Comparison of ENCODE assay signal across 22 cellular contexts in the genomic region with DNA sequence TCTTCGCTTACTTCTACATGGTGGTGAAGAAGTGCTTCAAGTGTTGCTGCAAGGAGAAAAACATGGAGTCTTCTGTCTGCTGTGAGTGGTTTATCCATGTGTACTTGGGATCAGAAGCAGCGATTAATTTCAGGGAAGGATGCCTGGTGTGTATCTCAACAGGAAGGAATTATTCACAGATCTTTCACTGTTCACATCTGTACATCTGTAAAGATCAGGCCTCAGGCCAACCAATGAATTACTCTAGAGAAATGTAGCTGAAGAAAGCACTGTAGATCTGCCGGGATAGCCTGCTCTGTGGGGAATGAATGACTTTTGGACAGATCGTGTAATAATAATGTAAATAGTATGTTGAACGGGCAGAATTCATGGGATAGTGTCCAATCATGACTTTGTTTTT. TPM values are rescaled to one million over a fixed set of nuclear protein-coding genes. Genes with fewer than 3 reads are reported as not detected.
DNase-seq lines count a peak whose midpoint lies in the region; ATAC-seq and TF ChIP-seq lines count a peak whose summit lies in the region.
"Had no signal": no experiment of that assay in that cellular context is flagged by ENCODE, and none has a peak within 500 bp of the region (broad histone marks: within the 10 kb centered on the region; RNA-seq: fewer than 3 reads in every experiment).

No MANE protein-coding gene starts in this region.

- peaks cover 24 to 90% (median 50%) of the 10 kb centered on the region in 4 donors for H3K4me1 Mint-ChIP-seq in naive thymus-derived CD8-positive, alpha-beta T cell
- H3K4me1 Mint-ChIP-seq: CD14-positive monocyte had no signal

- no peaks in the 10 kb centered on the region for H3K9me3 Mint-ChIP-seq in naive thymus-derived CD8-positive, alpha-beta T cell
- H3K9me3 Mint-ChIP-seq: HFFc6 had no signal

- peaks cover 14 to 27% (median 19%) of the 10 kb centered on the region in 10 experiments for H3K4me1 ChIP-seq in BLaER1 treated with 17β-estradiol and CSF1 and Interleukin-3, amounts not matched to agents 10 nM and 100 nM
- H3K4me1 ChIP-seq in stomach, result no peaks in the 10 kb centered on the region
- H3K4me1 ChIP-seq: A549 had no signal

- H3K36me3 ChIP-seq in BLaER1 treated with 17β-estradiol and CSF1 and Interleukin-3, amounts not matched to agents 10 nM and 100 nM, result no peaks in the 10 kb centered on the region
- 0 out of 2 replicates have a peak, but pooled peaks cover 4% of the 10 kb centered on the region for H3K36me3 ChIP-seq in SK-N-MC (ENCODE audit: insufficient read depth, low read length)
- H3K36me3 ChIP-seq in stomach, result no peaks in the 10 kb centered on the region

- H4K20me1 ChIP-seq in BLaER1 treated with 17β-estradiol and CSF1 and Interleukin-3, amounts not matched to agents 10 nM and 100 nM, result no peaks in the 10 kb centered on the region

- CTCF ChIA-PET in AG04450 (lab: Charles Lee), result no interaction called here

- TF ChIP-seq CTCF in AG04450 (IDR thresholded peaks at IDR 0.05; ENCODE audit: low read depth, low read length), result no peak
- no peak for TF ChIP-seq CTCF in fibroblast of mammary gland (conservative IDR thresholded peaks at IDR 0.05; ENCODE audit: control insufficient read depth, insufficient read depth, low read depth, low read length)
- no peak for TF ChIP-seq CTCF in stomach (IDR thresholded peaks at IDR 0.05)

- 69 to 89% (median 80%) methylated on average over 5 of the region's 5 CpGs for WGBS in stomach, 5 donors

- peak; percentile 20 for DNase-seq in AG04450 (ENCODE audit: low read depth, low spot score)
- peak; percentile 35 for DNase-seq in SK-N-MC (ENCODE audit: low read depth, low spot score)
- peak; percentile 86 for DNase-seq in fibroblast of mammary gland (ENCODE audit: low read depth)
- no peak for DNase-seq in stomach
- no peak for DNase-seq in naive thymus-derived CD8-positive, alpha-beta T cell
- DNase-seq in activated effector memory CD4-positive, alpha-beta T cell treated with Interleukin-2 at 50 U/mL for 16 hours, result no peak
- DNase-seq: DMS79 treated with DMSO at 0.1 percent for 48 hours, GOT3, HFFc6, KBM-7, NCI-H1105, NCI-H1694 treated with DMSO at 0.1 percent for 48 hours, NCI-H2107, NCI-H510A, NCI-H748 treated with DMSO at 0.1 percent for 48 hours, OCI-M1, SHP77 had no signal

- peak overlapping the region in 4 of 10 donors; percentile 6 to 66 (median 36) for H3K27ac Mint-ChIP-seq in naive thymus-derived CD8-positive, alpha-beta T cell
- H3K27ac Mint-ChIP-seq: CD14-positive monocyte, HFFc6 had no signal

- H3K36me3 Mint-ChIP-seq in naive thymus-derived CD8-positive, alpha-beta T cell, result no peaks in the 10 kb centered on the region
- H3K36me3 Mint-ChIP-seq: CD14-positive monocyte had no signal

- TF ChIP-seq EP300 in stomach (IDR thresholded peaks at IDR 0.05), result no peak

- POLR2A ChIA-PET in AG04450 (lab: Yijun Ruan, JAX), result no interaction called here
- POLR2A ChIA-PET in naive thymus-derived CD8-positive, alpha-beta T cell (lab: Charles Lee), result no interaction called here

- no peaks in the 10 kb centered on the region for H3K27me3 Mint-ChIP-seq in naive thymus-derived CD8-positive, alpha-beta T cell

- H3K27ac ChIP-seq in AG04450 (ENCODE audit: low read depth, low read length) (no peak overlapping the region), SK-N-MC (peak overlapping the region; percentile 63), stomach (no peak overlapping the region)
- H3K27ac ChIP-seq in BLaER1 treated with 17β-estradiol and CSF1 and Interleukin-3, amounts not matched to agents 10 nM and 100 nM, result no peak overlapping the region
- H3K27ac ChIP-seq: A549 had no signal

- H3K4me3 ChIP-seq in AG04450 (ENCODE audit: low read depth, low read length), result no peak overlapping the region
- no peak overlapping the region for H3K4me3 ChIP-seq in BLaER1 treated with 17β-estradiol and CSF1 and Interleukin-3, amounts not matched to agents 10 nM and 100 nM
- H3K4me3 ChIP-seq in SK-N-MC, result no peak overlapping the region
- H3K4me3 ChIP-seq in fibroblast of mammary gland (ENCODE audit: control insufficient read depth, low read depth, low read length), result no peak overlapping the region
- H3K4me3 ChIP-seq in stomach, result no peak overlapping the region
- H3K4me3 ChIP-seq: A549 had no signal

- no peak for TF ChIP-seq POLR2A in stomach (IDR thresholded peaks at IDR 0.05)

- ATAC-seq in naive thymus-derived CD8-positive, alpha-beta T cell, result no peak
- ATAC-seq: A549 had no signal

- H3K27me3 ChIP-seq in AG04450 (ENCODE audit: control insufficient read depth, insufficient read depth, low read length) (no peaks in the 10 kb centered on the region), stomach (peaks cover 0 to 13% (median 0%) of the 10 kb centered on the region in 3 donors)
- no peaks in the 10 kb centered on the region for H3K27me3 ChIP-seq in BLaER1 treated with 17β-estradiol and CSF1 and Interleukin-3, amounts not matched to agents 10 nM and 100 nM

- H3K4me2 ChIP-seq in BLaER1 treated with 17β-estradiol and CSF1 and Interleukin-3, amounts not matched to agents 10 nM and 100 nM, result peak overlapping the region; percentile 1 to 62 (median 41); a peak in 15 of 22 replicates
- H3K4me2 ChIP-seq: A549 had no signal

- intact Hi-C loops in stomach (cut with DNase I; ENCODE audit: low total_unique reads), result no loop called here

- peak overlapping the region in 1 of 10 donors; percentile 43 for H3K4me3 Mint-ChIP-seq in naive thymus-derived CD8-positive, alpha-beta T cell
- H3K4me3 Mint-ChIP-seq: CD14-positive monocyte, HFFc6 had no signal

- no peaks in the 10 kb centered on the region for H3K9me3 ChIP-seq in AG04450 (ENCODE audit: control insufficient read depth, insufficient read depth, low read length)
- peaks cover 0 to 14% (median 9%) of the 10 kb centered on the region in 11 experiments; a peak in 8 of 22 replicates for H3K9me3 ChIP-seq in BLaER1 treated with 17β-estradiol and CSF1 and Interleukin-3, amounts not matched to agents 10 nM and 100 nM (replicated peaks in 1 of 11)
- H3K9me3 ChIP-seq in SK-N-MC (ENCODE audit: low read depth, low read length), result no peaks in the 10 kb centered on the region
- no peaks in the 10 kb centered on the region for H3K9me3 ChIP-seq in stomach
- H3K9me3 ChIP-seq: A549 had no signal

- H3K9ac ChIP-seq in BLaER1 treated with 17β-estradiol and CSF1 and Interleukin-3, amounts not matched to agents 10 nM and 100 nM, result no peak overlapping the region
- no peak overlapping the region for H3K9ac ChIP-seq in SK-N-MC (ENCODE audit: insufficient read length)

RNA-seq across cellular contexts. Expression of gene SPP2, which starts 54.1 kb away (rescaled TPM):
- not detected in 2 replicates for polyA plus RNA-seq in AG04450 (2011; rRNA removed)
- polyA minus RNA-seq in AG04450 (2011; rRNA and poly(A)+ RNA removed), result not detected in 2 replicates
- under 1 TPM in 1 of 5 donors, not detected in 4; 0.73 TPM for total RNA-seq in stomach
- polyA plus RNA-seq in stomach, result not detected
- total RNA-seq in naive thymus-derived CD8-positive, alpha-beta T cell, result not detected
- not detected for polyA plus RNA-seq in naive thymus-derived CD8-positive, alpha-beta T cell
- total RNA-seq: G401, HFFc6, RPMI7951 had no signal
- polyA plus RNA-seq: A549, CD14-positive monocyte had no signal

Comparison
In these comparisons a context has a peak if more than half of its experiments do, and no peak if none do; other contexts are left out.
1. DNase-seq: peak in AG04450 (single experiment), SK-N-MC (single experiment) and fibroblast of mammary gland (single experiment); none in stomach (single experiment), naive thymus-derived CD8-positive, alpha-beta T cell (0 of 10) and activated effector memory CD4-positive, alpha-beta T cell treated with Interleukin-2 at 50 U/mL for 16 hours (single experiment).